Comparison of ENCODE assay signal across 9 cellular contexts in the genomic region with DNA sequence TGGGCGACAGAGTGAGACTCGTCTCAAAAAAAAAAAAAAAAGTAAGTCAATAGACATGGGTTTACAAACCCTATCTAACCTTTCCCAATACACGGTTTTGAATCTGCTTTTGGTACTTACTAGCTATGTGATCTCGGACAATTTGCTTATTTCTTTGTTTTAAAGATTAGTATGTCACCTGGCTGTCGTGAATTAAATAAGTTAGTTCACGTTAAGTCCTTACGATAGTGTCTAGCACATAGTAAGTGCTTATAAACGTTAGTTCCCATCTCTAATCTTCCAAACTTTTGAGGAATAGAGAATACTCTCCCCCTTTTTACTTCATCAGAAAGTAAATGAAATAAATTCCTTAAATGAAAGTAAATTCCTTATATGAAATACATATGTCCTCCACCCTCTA.
"Had no signal": no experiment of that assay in that cellular context is flagged by ENCODE, and none has a peak within 500 bp of the region (broad histone marks: within the 10 kb centered on the region; RNA-seq: fewer than 3 reads in every experiment).

No MANE protein-coding gene starts in this region.

- H2AFZ ChIP-seq: GM23338 had no signal

- H3K4me3 ChIP-seq: GM23338 had no signal

- H3K4me3 Mint-ChIP-seq: GM23338, H9 had no signal

- ATAC-seq: GM23338 had no signal

- DNase-seq: H9, HCEC 1CT, IMR-90, KBM-7 had no signal

- H3K4me2 ChIP-seq: GM23338, KMS-11 had no signal

- H3K9me3 Mint-ChIP-seq: GM23338, H9 had no signal

- H3K9ac ChIP-seq: KMS-11 had no signal

- FAIRE-seq: H1, H54, HTR-8/SVneo had no signal

- H3K27ac ChIP-seq: KMS-11 had no signal
